15 cellular contexts compared by ENCODE assay signal in the genomic region with DNA sequence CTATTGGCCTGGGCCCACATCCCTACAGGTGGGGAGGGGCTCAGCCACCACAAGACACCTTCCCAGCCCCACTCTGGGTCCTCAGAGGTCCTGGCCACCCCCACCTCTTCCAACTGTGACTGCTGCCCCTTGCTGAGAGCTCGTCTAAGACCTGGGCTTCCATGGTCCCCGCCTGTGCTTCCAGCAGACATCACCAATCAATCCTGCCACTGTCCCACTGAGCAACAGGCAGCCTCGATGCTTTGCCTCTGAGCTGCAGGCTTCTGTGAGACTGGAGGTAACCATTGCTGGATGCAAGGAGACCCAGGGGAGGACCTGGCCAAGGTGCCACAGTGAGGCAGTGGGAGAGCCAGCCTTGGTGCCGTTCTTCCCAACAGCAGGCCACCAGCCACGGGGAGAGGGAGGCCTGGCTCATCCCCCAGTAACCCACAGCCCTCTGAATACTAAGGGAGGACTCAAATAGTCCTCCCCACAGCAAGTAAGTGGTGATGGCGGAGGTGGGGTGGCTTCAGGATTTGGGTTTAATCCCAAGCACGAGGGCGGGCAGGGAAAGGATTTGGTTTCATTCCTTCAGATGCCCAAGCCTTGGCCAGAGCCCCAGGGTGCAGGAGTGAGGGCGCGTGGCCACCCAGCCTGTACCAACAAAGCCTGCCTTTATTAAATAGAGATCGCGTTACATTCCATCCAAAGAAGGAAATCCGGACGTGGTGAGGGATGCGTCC. TPM values are rescaled to one million over a fixed set of nuclear protein-coding genes. Genes with fewer than 3 reads are reported as not detected.
DNase-seq lines count a peak whose midpoint lies in the region; ATAC-seq, FAIRE-seq and TF ChIP-seq lines count a peak whose summit lies in the region.
"Had no signal": no experiment of that assay in that cellular context is flagged by ENCODE, and none has a peak within 500 bp of the region (broad histone marks: within the 10 kb centered on the region; RNA-seq: fewer than 3 reads in every experiment).

No MANE protein-coding gene starts in this region.

- H3K27ac ChIP-seq in A673 (ENCODE audit: low read depth, low read length, poor library complexity, severe bottlenecking), result peak overlapping the region; percentile 8
- peak overlapping the region; percentile 14 for H3K27ac ChIP-seq in iPS-20b (ENCODE audit: low read length)
- H3K27ac ChIP-seq: neural progenitor cell had no signal

- H3K9me3 ChIP-seq in A673 (ENCODE audit: low read depth, low read length, poor library complexity, severe bottlenecking) (no peaks in the 10 kb centered on the region), iPS-20b (ENCODE audit: insufficient read depth, low read depth, low read length) (no peaks in the 10 kb centered on the region)
- H3K9me3 ChIP-seq: sigmoid colon, SK-N-SH, vagina had no signal

- no peak for TF ChIP-seq CTCF in A673 (conservative IDR thresholded peaks at IDR 0.05; ENCODE audit: low read depth, low read length)
- TF ChIP-seq CTCF in bronchial epithelial cell (IDR thresholded peaks at IDR 0.05; ENCODE audit: insufficient read depth, low read length, severe bottlenecking), result no peak

- H3K27me3 ChIP-seq in A673 (replicated peaks; ENCODE audit: insufficient read depth, low read depth, low read length, poor library complexity) (no peaks in the 10 kb centered on the region), bronchial epithelial cell (ENCODE audit: control insufficient read depth, insufficient read depth, low read length) (no peaks in the 10 kb centered on the region), iPS-20b (ENCODE audit: insufficient read depth, low read length) (peaks cover 6% of the 10 kb centered on the region; the same call in 1 of the 2 replicates)
- H3K27me3 ChIP-seq: sigmoid colon, vagina had no signal

- CTCF ChIA-PET in A673 (lab: Charles Lee), result interaction anchor here (0.6 to 6.0 kb wide), 9 partner anchors 10 to 275 kb away, joined by 3 to 157 read pairs (median 7); a partner anchor contains a TSS

- POLR2A ChIA-PET in A673 (lab: Charles Lee; ENCODE audit: low non-redundant PET), result no interaction called here

- H3K4me1 ChIP-seq in A673 (ENCODE audit: insufficient read depth, low read length, poor library complexity, severe bottlenecking), result peaks cover 5% of the 10 kb centered on the region
- H3K4me1 ChIP-seq in iPS-20b (ENCODE audit: insufficient read depth, low read length), result no peaks in the 10 kb centered on the region
- H3K4me1 ChIP-seq: neural progenitor cell had no signal

- no TSS peak for BruUV-seq in A673 (replicated peaks; lab: Mats Ljungman, UMichigan)

- intact Hi-C loops in A673 (cut with micrococcal nuclease; ENCODE audit: unreplicated experiment), result loop anchor here (1.0 to 5.0 kb wide), 2 partner anchors 100 to 211 kb away; no protein-coding TSS in a partner anchor

- H3K36me3 ChIP-seq in A673 (ENCODE audit: insufficient read depth, low read length, poor library complexity, severe bottlenecking), result no peaks in the 10 kb centered on the region
- H3K36me3 ChIP-seq in bronchial epithelial cell (ENCODE audit: control insufficient read depth, insufficient read depth, low read length), result no peaks in the 10 kb centered on the region
- no peaks in the 10 kb centered on the region for H3K36me3 ChIP-seq in iPS-20b (ENCODE audit: insufficient read depth, low read depth, low read length)
- H3K36me3 ChIP-seq: neural progenitor cell had no signal

- DNase-seq in A673 (ENCODE audit: low spot score) (no peak), NCI-H2196 (lab: John Stamatoyannopoulos, UW; ENCODE audit: unreplicated experiment) (peak; percentile 30), bronchial epithelial cell (ENCODE audit: low read depth) (peak; percentile 25), NCI-H2081 treated with DMSO at 0.1 percent for 48 hours (lab: John Stamatoyannopoulos, UW) (no peak), HTR-8/SVneo (ENCODE audit: insufficient read length, low spot score) (no peak)

- no peak for FAIRE-seq in bronchial epithelial cell (lab: Jason Lieb, UNC)
- FAIRE-seq in HTR-8/SVneo (lab: Jason Lieb, UNC), result no peak
- FAIRE-seq: colon, RCC 7860 had no signal

- 0 out of 2 replicates have a peak overlapping the region, but pooled peaks have one; percentile 11 for H3K9ac ChIP-seq in iPS-20b (ENCODE audit: low read depth, low read length)
- H3K9ac ChIP-seq: neural progenitor cell, SK-N-SH had no signal

- H3K4me3 ChIP-seq in A673 (ENCODE audit: low read depth, low read length, poor library complexity, severe bottlenecking) (no peak overlapping the region), bronchial epithelial cell (ENCODE audit: low read depth, low read length) (no peak overlapping the region), iPS-20b (ENCODE audit: low read length) (no peak overlapping the region)
- H3K4me3 ChIP-seq: neural progenitor cell, sigmoid colon, vagina had no signal

- ATAC-seq in GM18858 (IDR thresholded peaks at IDR 0.05; ENCODE audit: unreplicated experiment), result no peak
- ATAC-seq in GM21367 (IDR thresholded peaks at IDR 0.05; ENCODE audit: unreplicated experiment), result no peak

RNA-seq across cellular contexts. Expression of a gene that starts 5.5 kb away (rescaled TPM):
- total RNA-seq in A673 (2021) (23.3 and 28.1 TPM in 2 replicates), bronchial epithelial cell (31.9 and 66.2 TPM in 2 replicates)

RNA-seq across cellular contexts. Expression of a gene that starts 20.5 kb away (rescaled TPM):
- 21.9 and 26.9 TPM in 2 replicates for total RNA-seq in A673 (2021)
- 0.90 and 1.1 TPM in 2 replicates for total RNA-seq in bronchial epithelial cell
- total RNA-seq: mononuclear cell had no signal

RNA-seq across cellular contexts. Expression of a gene that starts 53.3 kb away (rescaled TPM):
- total RNA-seq in A673 (2021) (5.3 and 8.6 TPM in 2 replicates), bronchial epithelial cell (3.7 and 5.2 TPM in 2 replicates)

Comparison
In these comparisons a context has a peak if more than half of its experiments do, and no peak if none do; other contexts are left out.
1. DNase-seq: peak in NCI-H2196 (single experiment) and bronchial epithelial cell (single experiment); none in A673 (single experiment), NCI-H2081 treated with DMSO at 0.1 percent for 48 hours (single experiment) and HTR-8/SVneo (single experiment).
2. RNA of a gene that starts 20.5 kb away (total RNA-seq): 21.9 to 26.9 TPM in A673; 0.90 to 1.1 TPM in bronchial epithelial cell; every median in the first group is over 10 times any median in the second.